8 cellular contexts compared by ENCODE assay signal in the genomic region with DNA sequence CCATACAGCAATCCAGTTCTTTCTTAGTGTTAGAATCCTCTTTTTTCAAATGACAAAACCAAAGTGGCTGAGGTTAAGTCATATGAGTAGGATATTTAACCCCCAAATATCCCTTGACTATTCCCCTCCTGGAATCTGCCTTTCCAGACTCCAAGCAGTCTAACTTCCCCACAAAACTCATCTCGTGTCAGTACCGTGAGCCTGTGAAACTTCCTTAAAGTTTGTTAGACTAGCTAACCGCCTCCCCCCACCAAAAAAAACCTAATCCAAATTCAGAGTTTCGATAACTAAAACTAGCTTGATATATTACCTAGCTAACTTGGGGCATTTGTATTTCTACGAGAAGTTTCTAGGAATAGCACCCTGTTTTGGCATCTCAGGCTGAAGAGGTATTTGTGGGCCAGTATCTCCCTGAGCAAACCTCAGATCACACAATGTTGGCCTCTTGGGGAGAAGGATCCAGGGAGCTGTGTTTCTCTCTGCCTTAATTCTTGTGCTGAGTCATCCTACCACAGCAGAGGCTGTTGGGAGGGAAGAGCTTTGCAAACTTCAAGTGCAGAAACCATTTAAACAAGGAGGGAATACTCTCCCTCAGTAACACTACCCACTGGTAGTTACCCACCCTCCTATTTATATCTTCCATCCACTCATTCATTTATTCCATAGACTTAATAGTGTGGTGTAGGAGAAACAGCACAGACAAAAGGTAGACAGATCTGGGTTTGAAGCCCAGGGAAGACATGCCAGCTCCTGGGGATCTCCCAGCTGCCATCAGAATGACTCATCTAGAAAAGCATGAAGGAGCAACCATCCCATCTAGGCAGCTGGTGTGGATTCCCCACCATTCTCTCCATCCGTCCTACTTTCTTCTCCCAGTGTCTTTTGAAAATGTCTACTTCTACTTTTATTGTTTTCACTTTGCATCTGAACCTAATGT. TPM values are rescaled to one million over a fixed set of nuclear protein-coding genes. Genes with fewer than 3 reads are reported as not detected.
DNase-seq lines count a peak whose midpoint lies in the region; ATAC-seq and TF ChIP-seq lines count a peak whose summit lies in the region.

No MANE protein-coding gene starts in this region.

- H3K4me1 Mint-ChIP-seq in natural killer cell treated with Interleukin-12 subunit alpha and Interleukin-12 subunit beta and Interleukin-15 and Interleukin-18, amount 100 ng/mL, for 72 hours (ENCODE audit: low read depth in 2 of 2), result peaks cover 6 to 11% of the 10 kb centered on the region in 2 donors
- H3K4me1 Mint-ChIP-seq in natural killer cell, result peaks cover 0 to 6% of the 10 kb centered on the region in 2 donors

- peaks cover 5% of the 10 kb centered on the region; the same call in 1 of the 2 replicates for H3K9me3 ChIP-seq in SU-DHL-6 (ENCODE audit: insufficient read depth, low read length)

- no peak overlapping the region for H3K4me2 ChIP-seq in SU-DHL-6 (ENCODE audit: low read depth, low read length, poor library complexity, severe bottlenecking)

- peak overlapping the region; percentile 5; the same call in 1 of the 2 replicates for H3K27ac ChIP-seq in SU-DHL-6 (ENCODE audit: low read depth, low read length)

- no peak for DNase-seq in natural killer cell treated with Interleukin-12 subunit alpha and Interleukin-12 subunit beta and Interleukin-15 and Interleukin-18, amount 100 ng/mL, for 72 hours (ENCODE audit: low spot score)
- DNase-seq in natural killer cell (no peak), iris pigment epithelial cell (ENCODE audit: low read depth) (peak; percentile 48), NCI-H748 (lab: John Stamatoyannopoulos, UW; ENCODE audit: unreplicated experiment) (no peak), GM13977 (ENCODE audit: low spot score) (no peak), OCI-M2 (lab: John Stamatoyannopoulos, UW; ENCODE audit: unreplicated experiment) (no peak)

- H3K27me3 ChIP-seq in SU-DHL-6 (ENCODE audit: low read length), result no peaks in the 10 kb centered on the region

- intact Hi-C loops in natural killer cell (cut with micrococcal nuclease), result no loop called here

- H3K79me2 ChIP-seq in SU-DHL-6 (ENCODE audit: insufficient read depth, low read length), result peaks cover 49% of the 10 kb centered on the region

- H3K36me3 Mint-ChIP-seq in natural killer cell treated with Interleukin-12 subunit alpha and Interleukin-12 subunit beta and Interleukin-15 and Interleukin-18, amount 100 ng/mL, for 72 hours, result no peaks in the 10 kb centered on the region
- no peaks in the 10 kb centered on the region for H3K36me3 Mint-ChIP-seq in natural killer cell

- H3K27ac Mint-ChIP-seq in natural killer cell treated with Interleukin-12 subunit alpha and Interleukin-12 subunit beta and Interleukin-15 and Interleukin-18, amount 100 ng/mL, for 72 hours, result peak overlapping the region; percentile 8 to 45
- H3K27ac Mint-ChIP-seq in natural killer cell, result peak overlapping the region in 1 of 2 donors; percentile 32

- H3K9ac ChIP-seq in SU-DHL-6 (ENCODE audit: low read length), result no peak overlapping the region

- no peaks in the 10 kb centered on the region for H4K20me1 ChIP-seq in SU-DHL-6 (ENCODE audit: low read depth, low read length)

- TF ChIP-seq CTCF in natural killer cell (IDR thresholded peaks at IDR 0.05) (no peak), SU-DHL-6 (IDR thresholded peaks at IDR 0.05; ENCODE audit: insufficient read depth, low read length, poor library complexity, severe bottlenecking) (no peak), GM13977 (IDR thresholded peaks at IDR 0.05; ENCODE audit: extremely low read depth, insufficient read depth, missing control alignments) (no peak)

- H3K9me3 Mint-ChIP-seq in natural killer cell treated with Interleukin-12 subunit alpha and Interleukin-12 subunit beta and Interleukin-15 and Interleukin-18, amount 100 ng/mL, for 72 hours, result no peaks in the 10 kb centered on the region
- peaks cover 0 to 2% of the 10 kb centered on the region in 2 donors for H3K9me3 Mint-ChIP-seq in natural killer cell

- in situ Hi-C loops in GM13977 (cut with MboI; ENCODE audit: low pct_unique_long_range_greater_than_20kb, low sequenced_read_pairs, unreplicated experiment), result no loop called here

- no peak overlapping the region for H2AFZ ChIP-seq in SU-DHL-6 (ENCODE audit: low read depth, low read length, severe bottlenecking)

- peaks cover 35% of the 10 kb centered on the region for H3K36me3 ChIP-seq in SU-DHL-6 (ENCODE audit: low read length)

- no peaks in the 10 kb centered on the region for H3K27me3 Mint-ChIP-seq in natural killer cell treated with Interleukin-12 subunit alpha and Interleukin-12 subunit beta and Interleukin-15 and Interleukin-18, amount 100 ng/mL, for 72 hours
- H3K27me3 Mint-ChIP-seq in natural killer cell (ENCODE audit: low read depth in 2 of 2), result no peaks in the 10 kb centered on the region

- H3K4me3 ChIP-seq in SU-DHL-6 (ENCODE audit: insufficient read depth, low read length, poor library complexity, severe bottlenecking), result no peak overlapping the region

- peak in 1 of 2 donors; percentile 44 for ATAC-seq in natural killer cell treated with Interleukin-12 subunit alpha and Interleukin-12 subunit beta and Interleukin-15 and Interleukin-18, amount 100 ng/mL, for 72 hours
- ATAC-seq in natural killer cell (no peak), HG03039 (IDR thresholded peaks at IDR 0.05; ENCODE audit: unreplicated experiment) (peak; percentile 71)

- peaks cover 5% of the 10 kb centered on the region; the same call in 1 of the 2 replicates for H3F3A ChIP-seq in SU-DHL-6 (ENCODE audit: insufficient read depth)

- H3K9me2 ChIP-seq in SU-DHL-6 (replicated peaks; ENCODE audit: insufficient read depth, low read length), result no peaks in the 10 kb centered on the region

- peak overlapping the region; percentile 33 for H3K4me3 Mint-ChIP-seq in natural killer cell treated with Interleukin-12 subunit alpha and Interleukin-12 subunit beta and Interleukin-15 and Interleukin-18, amount 100 ng/mL, for 72 hours
- H3K4me3 Mint-ChIP-seq in natural killer cell, result no peak overlapping the region

RNA-seq across cellular contexts. Expression of a gene that starts 39.3 kb away (rescaled TPM):
- total RNA-seq in natural killer cell treated with Interleukin-12 subunit alpha and Interleukin-12 subunit beta and Interleukin-15 and Interleukin-18, amount 100 ng/mL, for 72 hours, result 10 to 100 TPM; 26.1 to 60.2 TPM
- 100 to 1,000 TPM; 197 to 338 (median 225) TPM for total RNA-seq in natural killer cell
